In genomic region chr11:78079232-78080083, GRCh38 we compare ENCODE assay signal across 8 cellular contexts. TPM values are rescaled to one million over a fixed set of nuclear protein-coding genes. Genes with fewer than 3 reads are reported as not detected.
DNase-seq lines count a peak whose midpoint lies in the region; ATAC-seq, FAIRE-seq and TF ChIP-seq lines count a peak whose summit lies in the region.

NDUFC2 (minus strand) TSS chr11:78079862; CDS start chr11:78079744, 118 bp downstream.

- no peak for TF ChIP-seq CTCF in fibroblast of lung (conservative IDR thresholded peaks at IDR 0.05 in 1 of 2, IDR thresholded peaks at IDR 0.05 in 1 of 2; ENCODE audit: low read depth in 1 of 2, low read length in 2 of 2)

- DNase-seq in DMS153 (lab: John Stamatoyannopoulos, UW), result peak; percentile 46
- DNase-seq in RCC 7860 (ENCODE audit: low spot score), result peak; percentile 45
- peak; percentile 34 to 51 for DNase-seq in activated T-helper 1 cell treated with anti-CD3 and anti-CD28 coated beads, Interleukin-2, amount 50 U/mL, for 16 hours (ENCODE audit: low read depth in 1 of 2, low spot score in 1 of 2)
- peak; percentile 85 to 90 for DNase-seq in fibroblast of lung (ENCODE audit: low read depth in 2 of 2)
- peak; percentile 39 for DNase-seq in naive B cell
- DNase-seq in stimulated activated effector memory CD8-positive, alpha-beta T cell treated with anti-CD3 and anti-CD28 coated beads, Interleukin-12 subunit alpha, Interleukin-12 subunit beta, amount 100 ng/mL, for 72 hours (ENCODE audit: low spot score in 2 of 2), result peak; percentile 59 to 86

- peak within 1 kb of the TSS; percentile 96 for H2AFZ ChIP-seq in fibroblast of lung (ENCODE audit: low read length)

- no peaks in the 10 kb centered on the region for H3K9me3 ChIP-seq in fibroblast of lung (ENCODE audit: control insufficient read depth, insufficient read depth, low read depth, low read length)

- no peaks in the 10 kb centered on the region for H3K9me3 Mint-ChIP-seq in IgD-negative memory B cell
- H3K9me3 Mint-ChIP-seq in naive B cell, result no peaks in the 10 kb centered on the region
- H3K9me3 Mint-ChIP-seq in stimulated activated effector memory CD8-positive, alpha-beta T cell treated with anti-CD3 and anti-CD28 coated beads, Interleukin-12 subunit alpha, Interleukin-12 subunit beta, amount 100 ng/mL, for 72 hours, result peaks cover 5% of the 10 kb centered on the region

- no peaks in the 10 kb centered on the region for H3K27me3 Mint-ChIP-seq in IgD-negative memory B cell
- H3K27me3 Mint-ChIP-seq in naive B cell, result no peaks in the 10 kb centered on the region

- H3K4me1 Mint-ChIP-seq in IgD-negative memory B cell (peaks cover 34 to 48% (median 35%) of the 10 kb centered on the region in 3 donors), naive B cell (peaks cover 29 to 62% (median 47%) of the 10 kb centered on the region in 3 donors)
- peaks cover 41% of the 10 kb centered on the region for H3K4me1 Mint-ChIP-seq in stimulated activated effector memory CD8-positive, alpha-beta T cell treated with anti-CD3 and anti-CD28 coated beads, Interleukin-12 subunit alpha, Interleukin-12 subunit beta, amount 100 ng/mL, for 72 hours

- H3K4me1 ChIP-seq in fibroblast of lung (ENCODE audit: control insufficient read depth, extremely low read depth, insufficient read depth, low read length), result peaks cover 2% of the 10 kb centered on the region

- H3K9ac ChIP-seq in fibroblast of lung (ENCODE audit: insufficient read depth, low read length), result peak within 1 kb of the TSS; percentile 93

- ATAC-seq in GM21528 (IDR thresholded peaks at IDR 0.05; ENCODE audit: low FRiP score, unreplicated experiment), result peak; percentile 81
- peak; percentile 75 to 76 for ATAC-seq in naive B cell (ENCODE audit: low read depth in 2 of 2)
- peak; percentile 85 for ATAC-seq in stimulated activated effector memory CD8-positive, alpha-beta T cell treated with anti-CD3 and anti-CD28 coated beads, Interleukin-12 subunit alpha, Interleukin-12 subunit beta, amount 100 ng/mL, for 72 hours

- no peaks in the 10 kb centered on the region for H4K20me1 ChIP-seq in fibroblast of lung (ENCODE audit: control insufficient read depth, extremely low read depth, insufficient read depth, low read length)

- no peak for FAIRE-seq in RCC 7860 (lab: Jason Lieb, UNC)

- H3K27me3 ChIP-seq in fibroblast of lung (ENCODE audit: control insufficient read depth, insufficient read depth, low read length), result no peaks in the 10 kb centered on the region

- H3K4me3 Mint-ChIP-seq in IgD-negative memory B cell (peak within 1 kb of the TSS in 3 of 4 donors; percentile 94 to 97 (median 95)), naive B cell (peak within 1 kb of the TSS in 7 of 8 donors; percentile 90 to 98 (median 94))
- peak within 1 kb of the TSS; percentile 82 for H3K4me3 Mint-ChIP-seq in stimulated activated effector memory CD8-positive, alpha-beta T cell treated with anti-CD3 and anti-CD28 coated beads, Interleukin-12 subunit alpha, Interleukin-12 subunit beta, amount 100 ng/mL, for 72 hours

- H3K27ac Mint-ChIP-seq in IgD-negative memory B cell (peak within 1 kb of the TSS; percentile 11 to 97 (median 95)), naive B cell (peak within 1 kb of the TSS; percentile 40 to 94 (median 76))
- H3K27ac Mint-ChIP-seq in stimulated activated effector memory CD8-positive, alpha-beta T cell treated with anti-CD3 and anti-CD28 coated beads, Interleukin-12 subunit alpha, Interleukin-12 subunit beta, amount 100 ng/mL, for 72 hours, result peak within 1 kb of the TSS; percentile 90

- H3K79me2 ChIP-seq in fibroblast of lung (ENCODE audit: control insufficient read depth, insufficient read depth, low read length), result peaks cover 51% of the 10 kb centered on the region

- H3K36me3 ChIP-seq in fibroblast of lung (ENCODE audit: control insufficient read depth, insufficient read depth, low read length), result no peaks in the 10 kb centered on the region

- H3K4me2 ChIP-seq in fibroblast of lung (ENCODE audit: extremely low read depth, insufficient read depth, low read length), result peak within 1 kb of the TSS; percentile 99

- peak within 1 kb of the TSS; percentile 96 for H3K27ac ChIP-seq in fibroblast of lung (ENCODE audit: insufficient read depth, low read length)

- H3K36me3 Mint-ChIP-seq in IgD-negative memory B cell, result no peaks in the 10 kb centered on the region
- no peaks in the 10 kb centered on the region for H3K36me3 Mint-ChIP-seq in naive B cell
- peaks cover 7% of the 10 kb centered on the region for H3K36me3 Mint-ChIP-seq in stimulated activated effector memory CD8-positive, alpha-beta T cell treated with anti-CD3 and anti-CD28 coated beads, Interleukin-12 subunit alpha, Interleukin-12 subunit beta, amount 100 ng/mL, for 72 hours

- peak within 1 kb of the TSS; percentile 79 to 99 (median 93) for H3K4me3 ChIP-seq in fibroblast of lung (replicated peaks in 1 of 4; ENCODE audit: control extremely low read depth in 1 of 4, insufficient read depth in 1 of 4, low read depth in 3 of 4, low read length in 4 of 4)

RNA-seq across cellular contexts. Expression of gene NDUFC2, which starts in this region (rescaled TPM):
- polyA plus RNA-seq in IgD-negative memory B cell (174 TPM), fibroblast of lung (93.9 and 113 TPM in 2 replicates), naive B cell (ENCODE audit: low read depth in 6 of 6) (100 to 1,000 TPM; 138 to 164 (median 149) TPM)
- 60.9 and 101 TPM in 2 replicates for total RNA-seq in fibroblast of lung
- polyA plus RNA-seq in fibroblast of lung (2012), result 446 and 520 TPM in 2 replicates
- 29.3 and 35.9 TPM in 2 replicates for polyA minus RNA-seq in fibroblast of lung (ENCODE audit: low replicate concordance)

Comparison
In these comparisons a context has a peak if more than half of its experiments do, and no peak if none do; other contexts are left out.
1. Peak in every context shown above with its lines: DNase-seq, ATAC-seq, H3K4me3 ChIP-seq and H3K27ac ChIP-seq.